11 cellular contexts compared by ENCODE assay signal in genomic region chr17:28926366-28926765, GRCh38. TPM values are rescaled to one million over a fixed set of nuclear protein-coding genes. Genes with fewer than 3 reads are reported as not detected.
A peak's percentile ranks its signal among the peaks of the same experiment; 100 is the strongest.
DNase-seq lines count a peak whose midpoint lies in the region; ATAC-seq, FAIRE-seq and TF ChIP-seq lines count a peak whose summit lies in the region.
"Had no signal": no experiment of that assay in that cellular context is flagged by ENCODE, and none has a peak within 500 bp of the region (broad histone marks: within the 10 kb centered on the region; RNA-seq: fewer than 3 reads in every experiment).

No MANE protein-coding gene starts in this region.

- H2AK5ac ChIP-seq in neuronal stem cell (ENCODE audit: low read depth, low read length): no peak overlapping the region

- no peaks in the 10 kb centered on the region for H3K27me3 Mint-ChIP-seq in naive thymus-derived CD4-positive, alpha-beta T cell

- no peak overlapping the region for H2BK5ac ChIP-seq in neuronal stem cell (ENCODE audit: low read length)

- H4K8ac ChIP-seq in neuronal stem cell (ENCODE audit: low read depth, low read length): no peak overlapping the region

- H3K23ac ChIP-seq in neuronal stem cell (ENCODE audit: low read depth, low read length, poor library complexity): no peak overlapping the region

- H3K27ac ChIP-seq in A673 (ENCODE audit: low read depth, low read length, poor library complexity, severe bottlenecking) (peak overlapping the region; percentile 43), ascending aorta (peak overlapping the region; percentile 17 to 50), neuronal stem cell (replicated peaks; ENCODE audit: low read length) (no peak overlapping the region)
- peak overlapping the region; percentile 88 for H3K27ac ChIP-seq in naive thymus-derived CD4-positive, alpha-beta T cell (ENCODE audit: low read depth, low read length)

- no peaks in the 10 kb centered on the region for H3K27me3 ChIP-seq in A673 (replicated peaks; ENCODE audit: insufficient read depth, low read depth, low read length, poor library complexity)
- no peaks in the 10 kb centered on the region for H3K27me3 ChIP-seq in ascending aorta
- no peaks in the 10 kb centered on the region for H3K27me3 ChIP-seq in naive thymus-derived CD4-positive, alpha-beta T cell (ENCODE audit: control insufficient read depth in 2 of 2, insufficient read depth in 2 of 2, low read length in 2 of 2)
- H3K27me3 ChIP-seq in neuronal stem cell (ENCODE audit: control insufficient read depth in 3 of 3, insufficient read depth in 3 of 3, low read depth in 1 of 3, low read length in 3 of 3): no peaks in the 10 kb centered on the region

- no peak overlapping the region for H2BK15ac ChIP-seq in neuronal stem cell (ENCODE audit: low read length)

- H4K91ac ChIP-seq in neuronal stem cell (ENCODE audit: low read depth, low read length, poor library complexity): no peak overlapping the region

- H2BK12ac ChIP-seq in neuronal stem cell (ENCODE audit: low read length): no peak overlapping the region

- BruUV-seq in A673 (replicated peaks; lab: Mats Ljungman, UMichigan): no TSS peak

- CTCF ChIA-PET in A673 (lab: Charles Lee): no interaction called here
- CTCF ChIA-PET in naive thymus-derived CD4-positive, alpha-beta T cell (lab: Charles Lee): interaction anchor here (0.9 to 1.7 kb wide), 7 partner anchors 8 to 200 kb away, joined by 3 to 8 read pairs (median 4); partner anchors contain the start of gene PHF12

- H3K14ac ChIP-seq in neuronal stem cell (ENCODE audit: low read length): no peak overlapping the region

- no CpG with 5 or more reads among the region's 2 CpGs for WGBS in neuronal stem cell (ENCODE audit: extremely low coverage in 2 of 2, insufficient read length in 2 of 2, insufficient replicate concordance in 1 of 2), 2 donors

- H3K4me1 ChIP-seq in A673 (ENCODE audit: insufficient read depth, low read length, poor library complexity, severe bottlenecking) (peaks cover 8% of the 10 kb centered on the region), ascending aorta (no peaks in the 10 kb centered on the region), neuronal stem cell (ENCODE audit: control insufficient read depth in 2 of 2, insufficient read depth in 1 of 2, low read depth in 1 of 2, low read length in 2 of 2) (no peaks in the 10 kb centered on the region)
- peaks cover 26 to 38% of the 10 kb centered on the region in 2 donors for H3K4me1 ChIP-seq in naive thymus-derived CD4-positive, alpha-beta T cell (ENCODE audit: control insufficient read depth in 2 of 2, insufficient read depth in 2 of 2, low read length in 2 of 2)
- H3K4me1 ChIP-seq: Caco-2 had no signal

- peak; percentile 21 for ATAC-seq in naive thymus-derived CD4-positive, alpha-beta T cell
- ATAC-seq in GM21529 (IDR thresholded peaks at IDR 0.05; ENCODE audit: unreplicated experiment): no peak

- peaks cover 41% of the 10 kb centered on the region for H3K36me3 ChIP-seq in A673 (ENCODE audit: insufficient read depth, low read length, poor library complexity, severe bottlenecking)
- H3K36me3 ChIP-seq in ascending aorta: peaks cover 22 to 44% of the 10 kb centered on the region in 2 donors
- H3K36me3 ChIP-seq in naive thymus-derived CD4-positive, alpha-beta T cell (ENCODE audit: control insufficient read depth in 2 of 3, insufficient read depth in 3 of 3, low read length in 3 of 3): peaks cover 12 to 30% (median 12%) of the 10 kb centered on the region in 3 experiments
- H3K36me3 ChIP-seq in neuronal stem cell (replicated peaks in 1 of 2; ENCODE audit: control insufficient read depth in 2 of 2, insufficient read depth in 2 of 2, low read length in 2 of 2): peaks cover 21 to 82% of the 10 kb centered on the region in 2 donors

- peaks cover 0 to 5% (median 0%) of the 10 kb centered on the region in 11 donors for H3K9me3 Mint-ChIP-seq in naive thymus-derived CD4-positive, alpha-beta T cell

- no peak overlapping the region for H3K9ac ChIP-seq in neuronal stem cell (ENCODE audit: low read depth, low read length, poor library complexity)

- H3K18ac ChIP-seq in neuronal stem cell (ENCODE audit: low read length): no peak overlapping the region

- H3K79me1 ChIP-seq in neuronal stem cell (ENCODE audit: low read depth, low read length): no peaks in the 10 kb centered on the region

- H3K4me2 ChIP-seq in neuronal stem cell (ENCODE audit: insufficient read depth, low read length, poor library complexity, severe bottlenecking): no peak overlapping the region

- peaks cover 35 to 67% (median 54%) of the 10 kb centered on the region in 7 donors for H3K4me1 Mint-ChIP-seq in naive thymus-derived CD4-positive, alpha-beta T cell

- H2BK120ac ChIP-seq in neuronal stem cell (ENCODE audit: low read depth, low read length): no peak overlapping the region

- H3K36me3 Mint-ChIP-seq in naive thymus-derived CD4-positive, alpha-beta T cell: peaks cover 0 to 63% (median 40%) of the 10 kb centered on the region in 5 donors

- POLR2A ChIA-PET in A673 (lab: Charles Lee; ENCODE audit: low non-redundant PET): no interaction called here
- POLR2A ChIA-PET in naive thymus-derived CD4-positive, alpha-beta T cell (lab: Charles Lee): interaction anchor here (0.8 to 5.2 kb wide), 16 partner anchors 8 to 590 kb away, joined by 3 to 93 read pairs (median 5); partner anchors contain the start of genes FAM222B, PHF12 and RPL23A

- H3K9me3 ChIP-seq in A673 (ENCODE audit: low read depth, low read length, poor library complexity, severe bottlenecking) (no peaks in the 10 kb centered on the region), ascending aorta (peaks cover 0 to 5% of the 10 kb centered on the region in 2 donors), neuronal stem cell (replicated peaks in 1 of 2; ENCODE audit: control insufficient read depth in 2 of 2, insufficient read depth in 1 of 2, low read depth in 1 of 2, low read length in 2 of 2) (no peaks in the 10 kb centered on the region)
- no peaks in the 10 kb centered on the region for H3K9me3 ChIP-seq in naive thymus-derived CD4-positive, alpha-beta T cell (ENCODE audit: control insufficient read depth in 2 of 3, low read length in 3 of 3)
- H3K9me3 ChIP-seq: Caco-2 had no signal

- no peak overlapping the region for H3K4ac ChIP-seq in neuronal stem cell (ENCODE audit: low read length)

- DNase-seq in A673 (ENCODE audit: low spot score): no peak
- DNase-seq in HTR-8/SVneo (ENCODE audit: insufficient read length, low spot score): no peak
- DNase-seq in ascending aorta (ENCODE audit: low spot score in 2 of 2): no peak
- no peak for DNase-seq in naive thymus-derived CD4-positive, alpha-beta T cell
- no peak for DNase-seq in neuronal stem cell (ENCODE audit: low spot score)
- DNase-seq in iPS-NIHi11 (ENCODE audit: low spot score): no peak
- DNase-seq in NCI-H510A treated with DMSO at 0.1 percent for 48 hours (lab: John Stamatoyannopoulos, UW): no peak
- DNase-seq: Caco-2, head of caudate nucleus, Karpas-422 had no signal

- H3K27ac Mint-ChIP-seq in naive thymus-derived CD4-positive, alpha-beta T cell: peak overlapping the region; percentile 93 to 99 (median 96)

- H3K4me3 ChIP-seq in A673 (ENCODE audit: low read depth, low read length, poor library complexity, severe bottlenecking) (no peak overlapping the region), ascending aorta (no peak overlapping the region), neuronal stem cell (ENCODE audit: low read length in 2 of 2) (no peak overlapping the region)
- H3K4me3 ChIP-seq in naive thymus-derived CD4-positive, alpha-beta T cell (ENCODE audit: low read length): no peak overlapping the region

- no peak for TF ChIP-seq CTCF in A673 (conservative IDR thresholded peaks at IDR 0.05; ENCODE audit: low read depth, low read length)
- no peak for TF ChIP-seq CTCF in ascending aorta (IDR thresholded peaks at IDR 0.05)

- H3K4me3 Mint-ChIP-seq in naive thymus-derived CD4-positive, alpha-beta T cell: peak overlapping the region; percentile 34 to 82 (median 60)

- no peak overlapping the region for H2AFZ ChIP-seq in neuronal stem cell (ENCODE audit: low read length)

- peak; percentile 13 for FAIRE-seq in HTR-8/SVneo (lab: Jason Lieb, UNC)

- intact Hi-C loops in A673 (cut with micrococcal nuclease; ENCODE audit: unreplicated experiment) (no loop called here), ascending aorta (cut with DNase I) (no loop called here)
- intact Hi-C loops in naive thymus-derived CD4-positive, alpha-beta T cell (cut with micrococcal nuclease): loop anchor here (1.0 to 2.0 kb wide), 7 partner anchors 10 to 264 kb away; partner anchors contain the start of genes DHRS13 (in 1 of the 2), PHF12 (in 1 of the 2), SUPT6H (in 1 of the 2) and TRAF4 (in 1 of the 2)

RNA-seq across cellular contexts. Expression of gene DHRS13, which starts 23.5 kb away (rescaled TPM):
- total RNA-seq in A673 (2021) (37.3 and 41.9 TPM in 2 replicates), ascending aorta (16.5 TPM)
- 10 to 100 TPM; 20.0 to 51.3 (median 30.4) TPM for total RNA-seq in naive thymus-derived CD4-positive, alpha-beta T cell
- polyA plus RNA-seq in naive thymus-derived CD4-positive, alpha-beta T cell: 10 to 100 TPM; 15.3 to 29.9 TPM
- polyA plus RNA-seq in neuronal stem cell (2013, experiment 1 of 2): 15.4 TPM
- polyA plus RNA-seq in neuronal stem cell (2013, experiment 2 of 2): 14.5 TPM

RNA-seq across cellular contexts. Expression of gene PHF12, which starts 25.0 kb away (rescaled TPM):
- total RNA-seq in A673 (2021): 63.3 and 73.4 TPM in 2 replicates
- total RNA-seq in ascending aorta: 35.0 TPM
- total RNA-seq in naive thymus-derived CD4-positive, alpha-beta T cell: 100 to 1,000 TPM in 4 of 5 experiments, 10 to 100 TPM in 1; 89.3 to 162 (median 134) TPM
- 10 to 100 TPM in 1 of 2 donors, 1 to 10 TPM in 1; 6.2 to 21.8 TPM for polyA plus RNA-seq in naive thymus-derived CD4-positive, alpha-beta T cell
- polyA plus RNA-seq in neuronal stem cell (2013, experiment 1 of 2): 24.9 TPM
- polyA plus RNA-seq in neuronal stem cell (2013, experiment 2 of 2): 24.3 TPM

RNA-seq across cellular contexts. Expression of gene FLOT2, which starts 28.8 kb away (rescaled TPM):
- total RNA-seq in A673 (2021) (79.1 and 112 TPM in 2 replicates), ascending aorta (72.4 TPM)
- 100 to 1,000 TPM; 134 to 252 (median 191) TPM for total RNA-seq in naive thymus-derived CD4-positive, alpha-beta T cell
- polyA plus RNA-seq in naive thymus-derived CD4-positive, alpha-beta T cell: 100 to 1,000 TPM; 228 to 309 TPM
- polyA plus RNA-seq in neuronal stem cell (2013, experiment 1 of 2): 95.3 TPM
- polyA plus RNA-seq in neuronal stem cell (2013, experiment 2 of 2): 94.8 TPM

Comparison
In these comparisons a context has a peak if more than half of its experiments do, and no peak if none do; other contexts are left out.
1. intact Hi-C loops: an anchor here in naive thymus-derived CD4-positive, alpha-beta T cell (1.0 to 2.0 kb wide); none called in A673 and ascending aorta.